Comparison of ENCODE assay signal across 8 cellular contexts in the genomic region with DNA sequence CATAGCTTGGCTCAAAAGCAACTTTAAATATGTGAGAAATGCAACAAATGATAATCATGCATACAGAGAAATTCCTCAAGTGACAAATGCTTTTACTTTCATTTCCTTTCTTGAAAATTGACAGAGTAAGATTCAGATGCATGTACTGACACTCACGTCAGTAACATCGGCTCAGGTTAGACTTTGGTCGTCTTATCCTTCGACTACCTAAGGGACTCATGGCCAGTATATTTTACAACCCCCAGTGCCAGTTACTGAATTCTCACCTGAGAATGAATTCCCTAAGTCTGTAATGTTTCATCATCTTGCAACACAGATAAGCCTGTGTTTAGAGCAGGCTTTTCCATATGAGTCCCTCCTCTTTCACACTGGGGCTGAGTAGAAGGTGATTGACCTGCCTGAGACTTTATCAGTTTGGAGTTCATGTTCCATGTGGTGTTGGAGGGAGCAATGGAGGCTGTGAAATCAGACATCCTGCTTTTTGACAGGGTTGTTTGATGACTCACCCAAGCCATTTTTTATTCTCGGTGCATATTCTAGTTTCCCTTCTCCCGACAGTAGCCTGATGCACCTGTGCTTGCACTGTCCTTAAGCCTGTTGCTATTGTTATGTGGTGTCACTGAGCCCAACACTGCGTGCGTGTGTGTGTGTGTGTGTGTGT.
A peak's percentile ranks its signal among the peaks of the same experiment; 100 is the strongest.
DNase-seq lines count a peak whose midpoint lies in the region; ATAC-seq lines count a peak whose summit lies in the region.

No MANE protein-coding gene starts in this region.

- H3K36me3 ChIP-seq in BLaER1 treated with 17β-estradiol and CSF1 and Interleukin-3, amounts not matched to agents 10 nM and 100 nM, result no peaks in the 10 kb centered on the region; a peak in 2 of 22 replicates

- no peak overlapping the region for H3K9ac ChIP-seq in BLaER1 treated with 17β-estradiol and CSF1 and Interleukin-3, amounts not matched to agents 10 nM and 100 nM

- H3K27me3 Mint-ChIP-seq in T-helper 2 cell treated with Interferon-gamma antibody and Interleukin-4, amounts not matched to agents 5 μg/mL and 100 μg/mL, for 36 hours (ENCODE audit: low read depth), result peaks cover 30% of the 10 kb centered on the region

- no peaks in the 10 kb centered on the region for H4K20me1 ChIP-seq in BLaER1 treated with 17β-estradiol and CSF1 and Interleukin-3, amounts not matched to agents 10 nM and 100 nM

- peak overlapping the region in 5 of 11 experiments; percentile 5 to 20 (median 12); a peak in 3 of 22 replicates for H3K27ac ChIP-seq in BLaER1 treated with 17β-estradiol and CSF1 and Interleukin-3, amounts not matched to agents 10 nM and 100 nM

- H3K9me3 Mint-ChIP-seq in T-helper 2 cell treated with Interferon-gamma antibody and Interleukin-4, amounts not matched to agents 5 μg/mL and 100 μg/mL, for 36 hours, result peaks cover 12% of the 10 kb centered on the region

- ATAC-seq in GM18867 (IDR thresholded peaks at IDR 0.05; ENCODE audit: unreplicated experiment), result peak; percentile 50
- ATAC-seq in HG03064 (IDR thresholded peaks at IDR 0.05; ENCODE audit: low read depth, unreplicated experiment), result peak; percentile 42

- peak overlapping the region; percentile 54 for H3K4me3 Mint-ChIP-seq in T-helper 2 cell treated with Interferon-gamma antibody and Interleukin-4, amounts not matched to agents 5 μg/mL and 100 μg/mL, for 36 hours

- peaks cover 20% of the 10 kb centered on the region for H3K4me1 Mint-ChIP-seq in T-helper 2 cell treated with Interferon-gamma antibody and Interleukin-4, amounts not matched to agents 5 μg/mL and 100 μg/mL, for 36 hours (ENCODE audit: low read depth)

- H3K4me3 ChIP-seq in BLaER1 treated with 17β-estradiol and CSF1 and Interleukin-3, amounts not matched to agents 10 nM and 100 nM, result no peak overlapping the region

- H3K27ac Mint-ChIP-seq in T-helper 2 cell treated with Interferon-gamma antibody and Interleukin-4, amounts not matched to agents 5 μg/mL and 100 μg/mL, for 36 hours, result peak overlapping the region; percentile 10

- H3K36me3 Mint-ChIP-seq in T-helper 2 cell treated with Interferon-gamma antibody and Interleukin-4, amounts not matched to agents 5 μg/mL and 100 μg/mL, for 36 hours (ENCODE audit: low read depth), result peaks cover 5% of the 10 kb centered on the region

- peaks cover 9 to 38% (median 27%) of the 10 kb centered on the region in 11 experiments for H3K9me3 ChIP-seq in BLaER1 treated with 17β-estradiol and CSF1 and Interleukin-3, amounts not matched to agents 10 nM and 100 nM (replicated peaks in 1 of 11)

- no peaks in the 10 kb centered on the region for H3K27me3 ChIP-seq in BLaER1 treated with 17β-estradiol and CSF1 and Interleukin-3, amounts not matched to agents 10 nM and 100 nM

- peak; percentile 11 for DNase-seq in T-helper 2 cell treated with Interferon-gamma antibody and Interleukin-4, amounts not matched to agents 5 μg/mL and 100 μg/mL, for 36 hours (ENCODE audit: low spot score)
- DNase-seq in kidney glomerular epithelial cell (lab: John Stamatoyannopoulos, UW) (peak; percentile 26), cortex of kidney (lab: John Stamatoyannopoulos, UW) (no peak), medulla oblongata (ENCODE audit: extremely low spot score) (no peak), NCI-H510A (lab: John Stamatoyannopoulos, UW) (no peak)

- H3K4me1 ChIP-seq in BLaER1 treated with 17β-estradiol and CSF1 and Interleukin-3, amounts not matched to agents 10 nM and 100 nM, result peaks cover 24 to 61% (median 50%) of the 10 kb centered on the region in 10 experiments

- peak overlapping the region in 9 of 11 experiments; percentile 0 to 77 (median 53); a peak in 15 of 22 replicates for H3K4me2 ChIP-seq in BLaER1 treated with 17β-estradiol and CSF1 and Interleukin-3, amounts not matched to agents 10 nM and 100 nM

Comparison
In these comparisons a context has a peak if more than half of its experiments do, and no peak if none do; other contexts are left out.
1. DNase-seq: peak in T-helper 2 cell treated with Interferon-gamma antibody and Interleukin-4, amounts not matched to agents 5 μg/mL and 100 μg/mL, for 36 hours (single experiment) and kidney glomerular epithelial cell (single experiment); none in cortex of kidney (single experiment), medulla oblongata (single experiment) and NCI-H510A (single experiment).